ENCODE assay signal across 8 cellular contexts in genomic region chr1:160030657-160031367, GRCh38. TPM values are rescaled to one million over a fixed set of nuclear protein-coding genes. Genes with fewer than 3 reads are reported as not detected.
A peak's percentile ranks its signal among the peaks of the same experiment; 100 is the strongest.
DNase-seq lines count a peak whose midpoint lies in the region; ATAC-seq and TF ChIP-seq lines count a peak whose summit lies in the region.

No MANE protein-coding gene starts in this region.

- H3K4me3 ChIP-seq in cardiac muscle cell (peak overlapping the region; percentile 84), rectal smooth muscle tissue (ENCODE audit: low read length) (peak overlapping the region; percentile 85)

- TF ChIP-seq CTCF in cardiac muscle cell (IDR thresholded peaks at IDR 0.05; ENCODE audit: low read depth, low read length), result no peak

- CTCF ChIA-PET in activated CD4-positive, alpha-beta memory T cell treated with anti-CD3 and anti-CD28 coated beads for 36 hours (lab: Charles Lee), result interaction anchor here (0.8 to 5.8 kb wide), 10 partner anchors 11 to 250 kb away, joined by 3 to 52 read pairs (median 4); partner anchors contain the start of genes DUSP23 and IGSF9

- H3K27me3 ChIP-seq in cardiac muscle cell (peaks cover 22% of the 10 kb centered on the region), rectal smooth muscle tissue (ENCODE audit: control insufficient read depth, insufficient read depth, low read length) (no peaks in the 10 kb centered on the region)

- H3K36me3 Mint-ChIP-seq in activated T-cell treated with anti-CD3 and anti-CD28 coated beads, Interleukin-2, amount 50 U/mL, for 24 hours (ENCODE audit: low read depth), result peaks cover 30% of the 10 kb centered on the region
- peaks cover 1% of the 10 kb centered on the region for H3K36me3 Mint-ChIP-seq in activated CD4-positive, alpha-beta memory T cell treated with anti-CD3 and anti-CD28 coated beads for 36 hours

- ATAC-seq in HG03108 (IDR thresholded peaks at IDR 0.05; ENCODE audit: unreplicated experiment), result peak; percentile 6

- peak overlapping the region; percentile 0 for H3K27ac ChIP-seq in cardiac muscle cell
- H3K27ac ChIP-seq in rectal smooth muscle tissue (ENCODE audit: low read depth, low read length), result peak overlapping the region; percentile 5

- peaks cover 49% of the 10 kb centered on the region for H3K4me1 Mint-ChIP-seq in activated T-cell treated with anti-CD3 and anti-CD28 coated beads, Interleukin-2, amount 50 U/mL, for 24 hours (ENCODE audit: low read depth)
- peaks cover 33% of the 10 kb centered on the region for H3K4me1 Mint-ChIP-seq in activated CD4-positive, alpha-beta memory T cell treated with anti-CD3 and anti-CD28 coated beads for 36 hours (ENCODE audit: low read depth)

- H3K4me1 ChIP-seq in cardiac muscle cell (ENCODE audit: low read depth) (peaks cover 11% of the 10 kb centered on the region), rectal smooth muscle tissue (ENCODE audit: control insufficient read depth, insufficient read depth, low read length) (peaks cover 10% of the 10 kb centered on the region)

- peak overlapping the region; percentile 95 for H3K27ac Mint-ChIP-seq in activated T-cell treated with anti-CD3 and anti-CD28 coated beads, Interleukin-2, amount 50 U/mL, for 24 hours
- peak overlapping the region; percentile 89 for H3K27ac Mint-ChIP-seq in activated CD4-positive, alpha-beta memory T cell treated with anti-CD3 and anti-CD28 coated beads for 36 hours

- H3K9me3 Mint-ChIP-seq in activated T-cell treated with anti-CD3 and anti-CD28 coated beads, Interleukin-2, amount 50 U/mL, for 24 hours, result no peaks in the 10 kb centered on the region
- no peaks in the 10 kb centered on the region for H3K9me3 Mint-ChIP-seq in activated CD4-positive, alpha-beta memory T cell treated with anti-CD3 and anti-CD28 coated beads for 36 hours

- H3K9me3 ChIP-seq in cardiac muscle cell (ENCODE audit: low read depth), result no peaks in the 10 kb centered on the region

- intact Hi-C loops in activated CD4-positive, alpha-beta memory T cell treated with anti-CD3 and anti-CD28 coated beads for 36 hours (cut with micrococcal nuclease), result loop anchor here (1.0 to 5.0 kb wide), 5 partner anchors 51 to 1019 kb away; partner anchors contain the start of genes DUSP23, IGSF8, KCNJ9 and TAGLN2

- H3K27me3 Mint-ChIP-seq in activated T-cell treated with anti-CD3 and anti-CD28 coated beads, Interleukin-2, amount 50 U/mL, for 24 hours, result no peaks in the 10 kb centered on the region
- H3K27me3 Mint-ChIP-seq in activated CD4-positive, alpha-beta memory T cell treated with anti-CD3 and anti-CD28 coated beads for 36 hours, result no peaks in the 10 kb centered on the region

- POLR2A ChIA-PET in activated CD4-positive, alpha-beta memory T cell treated with anti-CD3 and anti-CD28 coated beads for 36 hours (lab: Charles Lee), result interaction anchor here (0.6 to 3.6 kb wide), 9 partner anchors 8 to 230 kb away, joined by 3 to 11 read pairs (median 4); partner anchors contain the start of gene TAGLN2

- H3K9ac ChIP-seq in rectal smooth muscle tissue (ENCODE audit: low read length), result peak overlapping the region; percentile 29

- no peak for DNase-seq in activated T-cell treated with anti-CD3 and anti-CD28 coated beads, Interleukin-2, amount 50 U/mL, for 24 hours
- DNase-seq in activated T-cell treated with anti-CD3 and anti-CD28 coated beads, Interleukin-2, amount 50 U/mL, for 1 hour, result no peak
- peak; percentile 44 for DNase-seq in activated CD4-positive, alpha-beta memory T cell treated with anti-CD3 and anti-CD28 coated beads for 36 hours
- DNase-seq in cardiac muscle cell (ENCODE audit: low read depth in 1 of 2, low spot score in 1 of 2) (peak in 1 of 2 donors; percentile 28), DMS79 (lab: John Stamatoyannopoulos, UW) (no peak), 8988T (no peak)

- H3K36me3 ChIP-seq in cardiac muscle cell, result no peaks in the 10 kb centered on the region
- H3K36me3 ChIP-seq in rectal smooth muscle tissue (ENCODE audit: control insufficient read depth, insufficient read depth, low read length), result no peaks in the 10 kb centered on the region

- H3K4me3 Mint-ChIP-seq in activated T-cell treated with anti-CD3 and anti-CD28 coated beads, Interleukin-2, amount 50 U/mL, for 24 hours, result peak overlapping the region; percentile 91
- H3K4me3 Mint-ChIP-seq in activated CD4-positive, alpha-beta memory T cell treated with anti-CD3 and anti-CD28 coated beads for 36 hours, result peak overlapping the region; percentile 96

RNA-seq across cellular contexts. Expression of gene PIGM, which starts 1.0 kb away (rescaled TPM):
- total RNA-seq in activated CD4-positive, alpha-beta memory T cell treated with anti-CD3 and anti-CD28 coated beads for 36 hours, result 1 to 10 TPM; 4.4 to 4.7 TPM
- 3.7 and 4.7 TPM in 2 replicates for total RNA-seq in cardiac muscle cell
- 4.9 and 5.9 TPM in 2 replicates for polyA plus RNA-seq in cardiac muscle cell

RNA-seq across cellular contexts. Expression of gene KCNJ10, which starts 39.1 kb away (rescaled TPM):
- total RNA-seq in activated CD4-positive, alpha-beta memory T cell treated with anti-CD3 and anti-CD28 coated beads for 36 hours, result not detected
- 0.11 and 0.42 TPM in 2 replicates for total RNA-seq in cardiac muscle cell
- 0.35 and 0.54 TPM in 2 replicates for polyA plus RNA-seq in cardiac muscle cell

RNA-seq across cellular contexts. Expression of gene KCNJ9, which starts 50.5 kb away (rescaled TPM):
- total RNA-seq in activated CD4-positive, alpha-beta memory T cell treated with anti-CD3 and anti-CD28 coated beads for 36 hours, result not detected
- 0.03 and 0.11 TPM in 2 replicates for total RNA-seq in cardiac muscle cell
- 0.09 TPM in 1 of 2 replicates, not detected in the other for polyA plus RNA-seq in cardiac muscle cell
